Comparison of ENCODE assay signal across 8 cellular contexts in genomic region chr21:34075760-34076159, GRCh38. TPM values are rescaled to one million over a fixed set of nuclear protein-coding genes. Genes with fewer than 3 reads are reported as not detected.
DNase-seq lines count a peak whose midpoint lies in the region; ATAC-seq and TF ChIP-seq lines count a peak whose summit lies in the region.
"Had no signal": no experiment of that assay in that cellular context is flagged by ENCODE, and none has a peak within 500 bp of the region (broad histone marks: within the 10 kb centered on the region; RNA-seq: fewer than 3 reads in every experiment).

No MANE protein-coding gene starts in this region.

- no peaks in the 10 kb centered on the region for H3K9me3 Mint-ChIP-seq in stimulated activated effector memory CD8-positive, alpha-beta T cell treated with anti-CD3 and anti-CD28 coated beads, Interleukin-12 subunit alpha, Interleukin-12 subunit beta, amount 100 ng/mL, for 72 hours

- in situ Hi-C loops in HAP-1 (cut with MboI; ENCODE audit: low sequenced_read_pairs): no loop called here

- peaks cover 3% of the 10 kb centered on the region for H3K36me3 ChIP-seq in HAP-1 (replicated peaks)
- H3K36me3 ChIP-seq in SU-DHL-6 (ENCODE audit: low read length): no peaks in the 10 kb centered on the region
- H3K36me3 ChIP-seq in fibroblast of lung (ENCODE audit: control insufficient read depth, insufficient read depth, low read length): no peaks in the 10 kb centered on the region
- H3K36me3 ChIP-seq: brain microvascular endothelial cell had no signal

- no peaks in the 10 kb centered on the region for H3K9me2 ChIP-seq in SU-DHL-6 (replicated peaks; ENCODE audit: insufficient read depth, low read length)

- H3K4me3 ChIP-seq in HAP-1 (peak overlapping the region; percentile 56; the same call in 1 of the 2 replicates), SU-DHL-6 (ENCODE audit: insufficient read depth, low read length, poor library complexity, severe bottlenecking) (no peak overlapping the region), fibroblast of lung (replicated peaks in 1 of 4; ENCODE audit: control extremely low read depth in 1 of 4, insufficient read depth in 1 of 4, low read depth in 3 of 4, low read length in 4 of 4) (peak overlapping the region in 2 of 4 experiments; percentile 18 to 80)

- H3K9ac ChIP-seq in SU-DHL-6 (ENCODE audit: low read length) (no peak overlapping the region), fibroblast of lung (ENCODE audit: insufficient read depth, low read length) (no peak overlapping the region)

- H3K27ac ChIP-seq in SU-DHL-6 (ENCODE audit: low read depth, low read length) (no peak overlapping the region), fibroblast of lung (ENCODE audit: insufficient read depth, low read length) (no peak overlapping the region)
- H3K27ac ChIP-seq: brain microvascular endothelial cell had no signal

- H3F3A ChIP-seq in SU-DHL-6 (ENCODE audit: insufficient read depth): 0 out of 2 replicates have a peak, but pooled peaks cover 3% of the 10 kb centered on the region

- H3K4me2 ChIP-seq in SU-DHL-6 (ENCODE audit: low read depth, low read length, poor library complexity, severe bottlenecking) (peak overlapping the region; percentile 90), fibroblast of lung (ENCODE audit: extremely low read depth, insufficient read depth, low read length) (peak overlapping the region; percentile 87)

- peak overlapping the region; percentile 91 for H3K4me3 Mint-ChIP-seq in stimulated activated effector memory CD8-positive, alpha-beta T cell treated with anti-CD3 and anti-CD28 coated beads, Interleukin-12 subunit alpha, Interleukin-12 subunit beta, amount 100 ng/mL, for 72 hours

- no peaks in the 10 kb centered on the region; the same call in 1 of the 2 replicates for H4K20me1 ChIP-seq in SU-DHL-6 (ENCODE audit: low read depth, low read length)
- H4K20me1 ChIP-seq in fibroblast of lung (ENCODE audit: control insufficient read depth, extremely low read depth, insufficient read depth, low read length): no peaks in the 10 kb centered on the region

- H3K27me3 ChIP-seq in HAP-1 (ENCODE audit: low read depth) (no peaks in the 10 kb centered on the region), SU-DHL-6 (ENCODE audit: low read length) (no peaks in the 10 kb centered on the region), fibroblast of lung (ENCODE audit: control insufficient read depth, insufficient read depth, low read length) (no peaks in the 10 kb centered on the region)
- H3K27me3 ChIP-seq: brain microvascular endothelial cell had no signal

- H3K79me2 ChIP-seq in SU-DHL-6 (ENCODE audit: insufficient read depth, low read length): peaks cover 60% of the 10 kb centered on the region
- peaks cover 39% of the 10 kb centered on the region for H3K79me2 ChIP-seq in fibroblast of lung (ENCODE audit: control insufficient read depth, insufficient read depth, low read length)

- no peak for ATAC-seq in stimulated activated effector memory CD8-positive, alpha-beta T cell treated with anti-CD3 and anti-CD28 coated beads, Interleukin-12 subunit alpha, Interleukin-12 subunit beta, amount 100 ng/mL, for 72 hours
- ATAC-seq in GM21526 (IDR thresholded peaks at IDR 0.05; ENCODE audit: low FRiP score, unreplicated experiment) (no peak), GM18498 (IDR thresholded peaks at IDR 0.05; ENCODE audit: unreplicated experiment) (no peak)

- H3K4me1 ChIP-seq in HAP-1: peaks cover 24% of the 10 kb centered on the region
- no peaks in the 10 kb centered on the region for H3K4me1 ChIP-seq in fibroblast of lung (ENCODE audit: control insufficient read depth, extremely low read depth, insufficient read depth, low read length)

- TF ChIP-seq CTCF in SU-DHL-6 (IDR thresholded peaks at IDR 0.05; ENCODE audit: insufficient read depth, low read length, poor library complexity, severe bottlenecking): no peak
- no peak for TF ChIP-seq CTCF in fibroblast of lung (conservative IDR thresholded peaks at IDR 0.05 in 1 of 2, IDR thresholded peaks at IDR 0.05 in 1 of 2; ENCODE audit: low read depth in 1 of 2, low read length in 2 of 2)

- H3K27ac Mint-ChIP-seq in stimulated activated effector memory CD8-positive, alpha-beta T cell treated with anti-CD3 and anti-CD28 coated beads, Interleukin-12 subunit alpha, Interleukin-12 subunit beta, amount 100 ng/mL, for 72 hours: peak overlapping the region; percentile 75

- H3K36me3 Mint-ChIP-seq in stimulated activated effector memory CD8-positive, alpha-beta T cell treated with anti-CD3 and anti-CD28 coated beads, Interleukin-12 subunit alpha, Interleukin-12 subunit beta, amount 100 ng/mL, for 72 hours: peaks cover 70% of the 10 kb centered on the region

- H3K9me3 ChIP-seq in HAP-1 (no peaks in the 10 kb centered on the region), SU-DHL-6 (ENCODE audit: insufficient read depth, low read length) (no peaks in the 10 kb centered on the region), fibroblast of lung (ENCODE audit: control insufficient read depth, insufficient read depth, low read depth, low read length) (no peaks in the 10 kb centered on the region)

- H3K4me1 Mint-ChIP-seq in stimulated activated effector memory CD8-positive, alpha-beta T cell treated with anti-CD3 and anti-CD28 coated beads, Interleukin-12 subunit alpha, Interleukin-12 subunit beta, amount 100 ng/mL, for 72 hours: peaks cover 69% of the 10 kb centered on the region

- H2AFZ ChIP-seq in SU-DHL-6 (ENCODE audit: low read depth, low read length, severe bottlenecking) (no peak overlapping the region), fibroblast of lung (ENCODE audit: low read length) (no peak overlapping the region)

- DNase-seq in HAP-1 (ENCODE audit: low spot score in 2 of 2): no peak
- DNase-seq in fibroblast of lung (ENCODE audit: low read depth in 2 of 2): peak in 1 of 2 donors; percentile 29
- no peak for DNase-seq in stimulated activated effector memory CD8-positive, alpha-beta T cell treated with anti-CD3 and anti-CD28 coated beads, Interleukin-12 subunit alpha, Interleukin-12 subunit beta, amount 100 ng/mL, for 72 hours (ENCODE audit: low spot score in 2 of 2)
- no peak for DNase-seq in ureter (ENCODE audit: low spot score)
- DNase-seq: brain microvascular endothelial cell had no signal

RNA-seq across cellular contexts. Expression of gene MRPS6, which starts 2.4 kb away (rescaled TPM):
- total RNA-seq in fibroblast of lung (19.3 and 20.0 TPM in 2 replicates), ureter (43.5 TPM)
- 45.6 and 58.7 TPM in 2 replicates for polyA plus RNA-seq in fibroblast of lung
- 56.6 and 75.7 TPM in 2 replicates for polyA plus RNA-seq in fibroblast of lung (2012)
- polyA minus RNA-seq in fibroblast of lung (ENCODE audit: low replicate concordance): 3.8 and 6.4 TPM in 2 replicates

RNA-seq across cellular contexts. Expression of gene SLC5A3, which starts 2.4 kb away (rescaled TPM):
- total RNA-seq in fibroblast of lung: 28.6 and 35.7 TPM in 2 replicates
- polyA plus RNA-seq in fibroblast of lung: 4.9 and 6.2 TPM in 2 replicates
- polyA plus RNA-seq in fibroblast of lung (2012): 3.6 and 5.2 TPM in 2 replicates
- polyA minus RNA-seq in fibroblast of lung (ENCODE audit: low replicate concordance): 6.7 and 9.6 TPM in 2 replicates
- 17.4 TPM for total RNA-seq in ureter
